In the genomic region with DNA sequence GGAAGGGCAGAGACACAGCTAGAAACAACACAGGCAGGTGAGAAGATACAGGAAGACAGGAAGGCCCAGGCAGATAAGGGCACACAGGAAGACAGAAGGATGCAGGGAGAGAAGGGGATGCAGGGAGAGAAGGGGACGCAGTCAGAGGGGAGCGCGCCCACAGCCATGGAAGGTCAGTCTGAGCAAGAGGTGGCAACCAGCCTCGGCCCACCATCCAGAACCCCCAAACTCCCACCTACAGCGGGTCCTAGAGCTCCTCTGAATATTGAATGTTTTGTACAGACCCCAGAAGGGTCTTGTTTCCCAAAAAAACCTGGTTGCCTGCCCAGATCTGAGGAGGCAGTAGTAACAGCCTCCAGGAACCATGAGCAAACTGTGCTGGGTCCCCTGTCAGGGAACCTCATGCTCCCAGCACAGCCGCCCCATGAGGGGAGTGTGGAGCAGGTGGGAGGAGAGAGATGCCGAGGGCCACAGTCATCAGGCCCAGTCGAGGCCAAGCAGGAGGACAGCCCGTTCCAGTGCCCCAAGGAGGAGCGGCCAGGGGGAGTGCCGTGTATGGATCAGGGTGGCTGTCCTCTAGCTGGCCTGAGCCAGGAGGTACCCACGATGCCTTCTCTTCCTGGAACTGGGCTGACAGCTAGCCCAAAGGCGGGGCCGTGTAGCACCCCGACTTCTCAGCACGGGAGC, we compare ENCODE assay signal across 26 cellular contexts. TPM values are rescaled to one million over a fixed set of nuclear protein-coding genes. Genes with fewer than 3 reads are reported as not detected.
"Had no signal": no experiment of that assay in that cellular context is flagged by ENCODE, and none has a peak within 500 bp of the region (broad histone marks: within the 10 kb centered on the region; RNA-seq: fewer than 3 reads in every experiment).

No MANE protein-coding gene starts in this region.

- H3K27ac Mint-ChIP-seq: activated CD4-positive, alpha-beta T cell treated with anti-CD3 and anti-CD28 coated beads, Interleukin-2, amount 10 ng/mL, durations not matched to agents 7 days and 5 days; activated T-helper 2 cell treated with anti-CD3 and anti-CD28 coated beads, Interferon-gamma antibody, Interleukin-2, Interleukin-4, amounts not matched to agents 10 μg/mL and 5 μg/mL and 100 μg/mL, durations not matched to agents 14 hours and 24 hours and 36 hours; dendritic cell treated with granulocyte-macrophage colony-stimulating factor and Interleukin-4, amounts not matched to agents 40 ng/mL and 50 ng/mL, for 4 days; memory B cell; stimulated activated naive CD8-positive, alpha-beta T cell treated with anti-CD3 and anti-CD28 coated beads, Interleukin-15, Interleukin-2, amounts not matched to agents 100 ng/mL and 50 ng/mL, for 24 hours had no signal

- H3K4me3 Mint-ChIP-seq: activated CD4-positive, alpha-beta T cell treated with anti-CD3 and anti-CD28 coated beads, Interleukin-2, amount 10 ng/mL, durations not matched to agents 7 days and 5 days; activated T-cell treated with anti-CD3 and anti-CD28 coated beads, Interleukin-2, amount 50 U/mL, for 4 hours; dendritic cell treated with granulocyte-macrophage colony-stimulating factor and Interleukin-4, amounts not matched to agents 40 ng/mL and 50 ng/mL, for 4 days; memory B cell; stimulated activated naive CD8-positive, alpha-beta T cell treated with anti-CD3 and anti-CD28 coated beads, Interleukin-15, Interleukin-2, amounts not matched to agents 100 ng/mL and 50 ng/mL, for 24 hours had no signal

- ATAC-seq: activated CD4-positive, CD25-positive, alpha-beta regulatory T cell treated with anti-CD3 and anti-CD28 coated beads, Interleukin-2, amount 50 U/mL, for 24 hours; activated T-cell treated with anti-CD3 and anti-CD28 coated beads, Interleukin-2, amount 50 U/mL, for 4 hours; SK-N-SH treated with all-trans-retinoic acid at 6 μM for 48 hours had no signal

- H3K9me3 Mint-ChIP-seq: activated CD4-positive, alpha-beta T cell treated with anti-CD3 and anti-CD28 coated beads, Interleukin-2, amount 10 ng/mL, durations not matched to agents 7 days and 5 days; activated T-cell treated with anti-CD3 and anti-CD28 coated beads, Interleukin-2, amount 50 U/mL, for 4 hours; activated T-helper 2 cell treated with anti-CD3 and anti-CD28 coated beads, Interferon-gamma antibody, Interleukin-2, Interleukin-4, amounts not matched to agents 10 μg/mL and 5 μg/mL and 100 μg/mL, durations not matched to agents 14 hours and 24 hours and 36 hours; dendritic cell treated with granulocyte-macrophage colony-stimulating factor and Interleukin-4, amounts not matched to agents 40 ng/mL and 50 ng/mL, for 4 days; memory B cell; stimulated activated naive CD8-positive, alpha-beta T cell treated with anti-CD3 and anti-CD28 coated beads, Interleukin-15, Interleukin-2, amounts not matched to agents 100 ng/mL and 50 ng/mL, for 24 hours had no signal

- H3K36me3 Mint-ChIP-seq: memory B cell had no signal

- H3K4me3 ChIP-seq: cardiac muscle cell, esophagus muscularis mucosa, tibial artery had no signal

- DNase-seq: activated CD4-positive, alpha-beta T cell treated with anti-CD3 and anti-CD28 coated beads, Interleukin-2, amount 10 ng/mL, durations not matched to agents 7 days and 5 days; activated CD8-positive, alpha-beta memory T cell treated with anti-CD3 and anti-CD28 coated beads, Interleukin-2, amount 50 U/mL, for 4 hours; activated naive CD4-positive, alpha-beta T cell; activated T-cell treated with anti-CD3 and anti-CD28 coated beads, Interleukin-2, amount 50 U/mL, for 4 hours; amygdala; effector CD4-positive, alpha-beta T cell; hypothalamus; stimulated activated CD4-positive, alpha-beta T cell treated with anti-CD3 and anti-CD28 coated beads, Interleukin-12 subunit alpha, Interleukin-12 subunit beta, amount 100 ng/mL, for 4 hours; stimulated activated CD4-positive, alpha-beta T cell treated with anti-CD3 and anti-CD28 coated beads, Interleukin-4, amount 100 ng/mL, for 4 hours; tibial artery had no signal

- H3K4me1 Mint-ChIP-seq: activated CD4-positive, alpha-beta T cell treated with anti-CD3 and anti-CD28 coated beads, Interleukin-2, amount 10 ng/mL, durations not matched to agents 7 days and 5 days; memory B cell had no signal

- H3K27ac ChIP-seq: cardiac muscle cell, esophagus muscularis mucosa had no signal

- H3K9me3 ChIP-seq: esophagus muscularis mucosa, tibial artery had no signal

- H3K27me3 ChIP-seq: cardiac muscle cell, esophagus muscularis mucosa, tibial artery had no signal

- H3K27me3 Mint-ChIP-seq: activated CD4-positive, alpha-beta T cell treated with anti-CD3 and anti-CD28 coated beads, Interleukin-2, amount 10 ng/mL, durations not matched to agents 7 days and 5 days; dendritic cell treated with granulocyte-macrophage colony-stimulating factor and Interleukin-4, amounts not matched to agents 40 ng/mL and 50 ng/mL, for 4 days; stimulated activated naive CD8-positive, alpha-beta T cell treated with anti-CD3 and anti-CD28 coated beads, Interleukin-15, Interleukin-2, amounts not matched to agents 100 ng/mL and 50 ng/mL, for 24 hours had no signal

RNA-seq across cellular contexts. Expression of gene SLC28A1, which starts 27.6 kb away (rescaled TPM):
- total RNA-seq: activated CD4-positive, alpha-beta T cell treated with anti-CD3 and anti-CD28 coated beads, Interleukin-2, amount 10 ng/mL, durations not matched to agents 7 days and 5 days; activated T-cell treated with anti-CD3 and anti-CD28 coated beads, Interleukin-2, amount 50 U/mL, for 4 hours; activated T-helper 2 cell treated with anti-CD3 and anti-CD28 coated beads, Interferon-gamma antibody, Interleukin-2, Interleukin-4, amounts not matched to agents 10 μg/mL and 5 μg/mL and 100 μg/mL, durations not matched to agents 14 hours and 24 hours and 36 hours; chondrocyte; frontal cortex; lower leg skin; mononuclear cell; myocyte; osteoblast; T-helper 2 cell treated with Interferon-gamma antibody and Interleukin-4, amounts not matched to agents 100 ng/mL and 5 ng/mL, for 36 hours had no signal
- polyA plus RNA-seq: neural cell had no signal

RNA-seq across cellular contexts. Expression of gene ALPK3, which starts 39.7 kb away (rescaled TPM):
- polyA plus RNA-seq: neural cell had no signal
